Comparison of ENCODE assay signal across 19 cellular contexts in the genomic region with DNA sequence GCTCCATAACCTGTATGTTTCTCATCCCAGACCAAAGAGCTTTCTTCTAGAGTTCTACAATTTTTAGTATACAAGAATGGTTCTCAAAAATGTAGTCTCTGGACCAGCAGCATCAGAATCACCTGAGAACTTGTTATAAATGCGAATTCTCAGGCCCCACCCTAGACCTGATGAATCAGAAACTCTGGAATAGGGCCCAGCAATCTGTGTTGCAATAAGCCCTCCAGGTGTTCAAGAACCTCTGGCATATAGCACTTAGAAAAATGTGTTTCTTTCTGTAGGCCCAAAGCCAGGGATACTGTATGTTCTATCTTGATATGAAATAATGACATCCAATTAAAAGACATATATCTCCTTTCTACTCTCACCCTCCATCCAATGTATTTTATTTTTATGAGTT. TPM values are rescaled to one million over a fixed set of nuclear protein-coding genes. Genes with fewer than 3 reads are reported as not detected.
DNase-seq lines count a peak whose midpoint lies in the region; ATAC-seq, FAIRE-seq and TF ChIP-seq lines count a peak whose summit lies in the region.
"Had no signal": no experiment of that assay in that cellular context is flagged by ENCODE, and none has a peak within 500 bp of the region (broad histone marks: within the 10 kb centered on the region; RNA-seq: fewer than 3 reads in every experiment).

No MANE protein-coding gene starts in this region.

- H3K4me1 ChIP-seq in HCT116 (ENCODE audit: control insufficient read depth in 1 of 2, insufficient read depth in 2 of 2, low read length in 2 of 2) (peaks cover 0 to 10% of the 10 kb centered on the region in 2 experiments; a peak in 3 of 4 replicates), pancreas (peaks cover 9 to 17% (median 10%) of the 10 kb centered on the region in 3 donors), right atrium auricular region (no peaks in the 10 kb centered on the region)

- no peak overlapping the region for H3K9ac ChIP-seq in HCT116 (ENCODE audit: low read length)

- no peaks in the 10 kb centered on the region for H3K27me3 Mint-ChIP-seq in stimulated activated naive B cell treated with anti-CD40 and anti-IgM and Interleukin-4, amounts not matched to agents 10 μg/mL and 1 μg/mL and 100 μg/mL, for 72 hours

- no peaks in the 10 kb centered on the region for H3K36me3 Mint-ChIP-seq in stimulated activated naive B cell treated with anti-CD40 and anti-IgM and Interleukin-4, amounts not matched to agents 10 μg/mL and 1 μg/mL and 100 μg/mL, for 72 hours

- no peak overlapping the region for H3K27ac Mint-ChIP-seq in stimulated activated naive B cell treated with anti-CD40 and anti-IgM and Interleukin-4, amounts not matched to agents 10 μg/mL and 1 μg/mL and 100 μg/mL, for 72 hours
- H3K27ac Mint-ChIP-seq: H9 had no signal

- H3K4me3 ChIP-seq in HCT116 (replicated peaks in 1 of 2; ENCODE audit: low read depth in 1 of 2, low read length in 2 of 2): no peak overlapping the region
- H3K4me3 ChIP-seq in pancreas: no peak overlapping the region
- H3K4me3 ChIP-seq in right atrium auricular region: no peak overlapping the region

- WGBS in pancreas, 2 donors: 41 to 47% methylated on average over 1 of the region's 1 CpG

- no peaks in the 10 kb centered on the region for H4K20me1 ChIP-seq in HCT116 (ENCODE audit: insufficient read depth)

- H3K27me3 ChIP-seq in HCT116 (ENCODE audit: insufficient read depth, low read length) (no peaks in the 10 kb centered on the region), pancreas (no peaks in the 10 kb centered on the region), right atrium auricular region (no peaks in the 10 kb centered on the region)

- intact Hi-C loops in HCT116 (cut with micrococcal nuclease) (no loop called here), pancreas (cut with DNase I) (no loop called here)

- H3K9me3 Mint-ChIP-seq in stimulated activated naive B cell treated with anti-CD40 and anti-IgM and Interleukin-4, amounts not matched to agents 10 μg/mL and 1 μg/mL and 100 μg/mL, for 72 hours: no peaks in the 10 kb centered on the region
- H3K9me3 Mint-ChIP-seq: H9 had no signal

- no peak overlapping the region for H3K27ac ChIP-seq in HCT116 (ENCODE audit: low read depth, low read length)
- H3K27ac ChIP-seq in epithelial cell of prostate: peak overlapping the region; percentile 28
- H3K27ac ChIP-seq in pancreas: no peak overlapping the region
- no peak overlapping the region for H3K27ac ChIP-seq in right atrium auricular region
- H3K27ac ChIP-seq: C4-2B had no signal

- no TSS peak for BruUV-seq in HCT116 (replicated peaks; lab: Mats Ljungman, UMichigan)

- RAD21 ChIA-PET in HCT116 (lab: Charles Lee; ENCODE audit: low non-redundant PET in 1 of 2, low total read pairs in 2 of 2, uncharacterized antibody in 2 of 2, unreplicated experiment in 2 of 2): no interaction called here

- ATAC-seq in HCT116 (peak; percentile 44; the same call in 1 of the 2 replicates), pancreas (peak; percentile 49 to 71 (median 56)), GM21825 (IDR thresholded peaks at IDR 0.05; ENCODE audit: unreplicated experiment) (no peak)
- ATAC-seq in stimulated activated naive B cell treated with anti-CD40 and anti-IgM and Interleukin-4, amounts not matched to agents 10 μg/mL and 1 μg/mL and 100 μg/mL, for 72 hours (replicated peaks): no peak

- TF ChIP-seq CTCF in HCT116 (IDR thresholded peaks at IDR 0.05 in 2 of 3, conservative IDR thresholded peaks at IDR 0.05 in 1 of 3; ENCODE audit: borderline replicate concordance in 1 of 3, insufficient read depth in 1 of 3, low read depth in 2 of 3, low read length in 2 of 3): no peak
- no peak for TF ChIP-seq CTCF in pancreas (IDR thresholded peaks at IDR 0.05)
- TF ChIP-seq CTCF in right atrium auricular region (IDR thresholded peaks at IDR 0.05): no peak

- no peaks in the 10 kb centered on the region for H3K79me2 ChIP-seq in HCT116 (ENCODE audit: insufficient read depth, low read length)

- H3K36me3 ChIP-seq in HCT116 (ENCODE audit: control insufficient read depth in 1 of 2, insufficient read depth in 2 of 2, low read length in 2 of 2): no peaks in the 10 kb centered on the region
- no peaks in the 10 kb centered on the region for H3K36me3 ChIP-seq in pancreas
- no peaks in the 10 kb centered on the region for H3K36me3 ChIP-seq in right atrium auricular region

- POLR2A ChIA-PET in HCT116 (lab: Charles Lee): no interaction called here

- TF ChIP-seq RAD21 in HCT116 (IDR thresholded peaks at IDR 0.05; ENCODE audit: low read depth): no peak

- H3K9me3 ChIP-seq in HCT116 (ENCODE audit: control insufficient read depth in 1 of 2, insufficient read depth in 1 of 2, low read depth in 1 of 2, low read length in 2 of 2) (no peaks in the 10 kb centered on the region), pancreas (no peaks in the 10 kb centered on the region), right atrium auricular region (no peaks in the 10 kb centered on the region)

- no peak for TF ChIP-seq POLR2A in HCT116 (IDR thresholded peaks at IDR 0.05; ENCODE audit: borderline replicate concordance, extremely low read depth, insufficient read depth, insufficient read length)

- CTCF ChIA-PET in HCT116 (lab: Charles Lee): no interaction called here

- FAIRE-seq in pancreas (lab: Jason Lieb, UNC): no peak
- FAIRE-seq: GM19239 had no signal

- DNase-seq in HCT116 (ENCODE audit: low read depth, low spot score): peak; percentile 22
- DNase-seq in NCI-H2029 (lab: John Stamatoyannopoulos, UW): peak; percentile 1
- DNase-seq in epithelial cell of prostate (ENCODE audit: low read depth, low spot score): peak; percentile 64
- peak in 2 of 6 donors; percentile 30 to 60 for DNase-seq in pancreas
- DNase-seq in right atrium auricular region (ENCODE audit: low spot score): no peak
- no peak for DNase-seq in stimulated activated naive B cell treated with anti-CD40 and anti-IgM and Interleukin-4, amounts not matched to agents 10 μg/mL and 1 μg/mL and 100 μg/mL, for 72 hours
- DNase-seq: DMS153; EL; H9; IMR-90; MV-4-11; NCI-H1417 treated with DMSO at 0.1 percent for 48 hours; NCI-H1930; NCI-H524; NK-92 treated with Interleukin-12 subunit alpha and Interleukin-12 subunit beta, amount 100 ng/mL, for 24 hours; RPMI8226 had no signal

- H2AFZ ChIP-seq in HCT116 (ENCODE audit: low read depth, low read length, poor library complexity, severe bottlenecking): no peak overlapping the region

- no peaks in the 10 kb centered on the region for H3K9me2 ChIP-seq in HCT116 (ENCODE audit: insufficient read depth)

- peaks cover 7 to 11% of the 10 kb centered on the region in 2 donors for H3K4me1 Mint-ChIP-seq in stimulated activated naive B cell treated with anti-CD40 and anti-IgM and Interleukin-4, amounts not matched to agents 10 μg/mL and 1 μg/mL and 100 μg/mL, for 72 hours
- H3K4me1 Mint-ChIP-seq: H9 had no signal

- peak overlapping the region; percentile 18; the same call in 1 of the 2 replicates for H3K4me2 ChIP-seq in HCT116 (ENCODE audit: low read length)

- H3K4me3 Mint-ChIP-seq in stimulated activated naive B cell treated with anti-CD40 and anti-IgM and Interleukin-4, amounts not matched to agents 10 μg/mL and 1 μg/mL and 100 μg/mL, for 72 hours: no peak overlapping the region
- H3K4me3 Mint-ChIP-seq: H9 had no signal

TF ChIP-seq in HCT116, 20 proteins besides CTCF, POLR2A, EP300 and RAD21:
- peak; percentile 38; the same call in 1 of the 2 replicates for TF ChIP-seq FOSL1 (IDR thresholded peaks at IDR 0.05; ENCODE audit: low read depth)
- TF ChIP-seq, protein P1, sequence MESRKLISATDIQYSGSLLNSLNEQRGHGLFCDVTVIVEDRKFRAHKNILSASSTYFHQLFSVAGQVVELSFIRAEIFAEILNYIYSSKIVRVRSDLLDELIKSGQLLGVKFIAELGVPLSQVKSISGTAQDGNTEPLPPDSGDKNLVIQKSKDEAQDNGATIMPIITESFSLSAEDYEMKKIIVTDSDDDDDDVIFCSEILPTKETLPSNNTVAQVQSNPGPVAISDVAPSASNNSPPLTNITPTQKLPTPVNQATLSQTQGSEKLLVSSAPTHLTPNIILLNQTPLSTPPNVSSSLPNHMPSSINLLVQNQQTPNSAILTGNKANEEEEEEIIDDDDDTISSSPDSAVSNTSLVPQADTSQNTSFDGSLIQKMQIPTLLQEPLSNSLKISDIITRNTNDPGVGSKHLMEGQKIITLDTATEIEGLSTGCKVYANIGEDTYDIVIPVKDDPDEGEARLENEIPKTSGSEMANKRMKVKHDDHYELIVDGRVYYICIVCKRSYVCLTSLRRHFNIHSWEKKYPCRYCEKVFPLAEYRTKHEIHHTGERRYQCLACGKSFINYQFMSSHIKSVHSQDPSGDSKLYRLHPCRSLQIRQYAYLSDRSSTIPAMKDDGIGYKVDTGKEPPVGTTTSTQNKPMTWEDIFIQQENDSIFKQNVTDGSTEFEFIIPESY (IDR thresholded peaks at IDR 0.05; ENCODE audit: extremely low read depth, insufficient replicate concordance, low read length): no peak
- peak; percentile 33; the same call in 1 of the 2 replicates for TF ChIP-seq JUND (IDR thresholded peaks at IDR 0.05)
- no peak for TF ChIP-seq TCF7L2 (IDR thresholded peaks at IDR 0.05; ENCODE audit: borderline replicate concordance, extremely low read depth, insufficient read depth, insufficient read length)
- TF ChIP-seq EZH2 (IDR thresholded peaks at IDR 0.05): no peak
- TF ChIP-seq CEBPB (IDR thresholded peaks at IDR 0.05; ENCODE audit: low read depth): peak; percentile 92
TF ChIP-seq in HCT116: peak in this region for 3.

RNA-seq across cellular contexts. Expression of a gene that starts 10.4 kb away (rescaled TPM):
- 5.9 TPM for total RNA-seq in HCT116 (2021; ENCODE audit: unreplicated experiment)
- 2.1 and 2.7 TPM in 2 replicates for polyA plus RNA-seq in HCT116 (2012)
- total RNA-seq in pancreas: 10 to 100 TPM; 30.4 to 67.4 (median 51.1) TPM
- 10 to 100 TPM in 1 of 2 donors, 1 to 10 TPM in 1; 9.0 to 12.9 TPM for polyA plus RNA-seq in pancreas
- total RNA-seq in right atrium auricular region: 10 to 100 TPM; 18.1 to 21.3 TPM

Comparison
In these comparisons a context has a peak if more than half of its experiments do, and no peak if none do; other contexts are left out.
1. ATAC-seq: peak in HCT116 (single experiment) and pancreas (4 of 4); none in GM21825 (single experiment) and stimulated activated naive B cell treated with anti-CD40 and anti-IgM and Interleukin-4, amounts not matched to agents 10 μg/mL and 1 μg/mL and 100 μg/mL, for 72 hours (0 of 2).
2. DNase-seq: peak in HCT116 (single experiment), NCI-H2029 (single experiment) and epithelial cell of prostate (single experiment); none in right atrium auricular region (single experiment) and stimulated activated naive B cell treated with anti-CD40 and anti-IgM and Interleukin-4, amounts not matched to agents 10 μg/mL and 1 μg/mL and 100 μg/mL, for 72 hours (single experiment).